ENCODE assay signal across 26 cellular contexts in genomic region chr7:96624954-96625353, GRCh38.
"Had no signal": no experiment of that assay in that cellular context is flagged by ENCODE, and none has a peak within 500 bp of the region (broad histone marks: within the 10 kb centered on the region; RNA-seq: fewer than 3 reads in every experiment).

No MANE protein-coding gene starts in this region.

- H3K27me3 ChIP-seq: pancreas, stomach, testis, thyroid gland, transverse colon, upper lobe of left lung, vagina had no signal

- H3K27ac ChIP-seq: left ventricle myocardium inferior, pancreas, prostate gland, skin epidermis, stomach, testis, thyroid gland, transverse colon, upper lobe of left lung, vagina had no signal

- H3K4me1 ChIP-seq: left ventricle myocardium inferior, pancreas, prostate gland, stomach, testis, thyroid gland, transverse colon, upper lobe of left lung, vagina had no signal

- FAIRE-seq: islet of Langerhans, kidney, pancreas had no signal

- H3K4me3 ChIP-seq: left ventricle myocardium inferior, lung, pancreas, prostate gland, skin epidermis, stomach, testis, thyroid gland, transverse colon, upper lobe of left lung, vagina had no signal

- DNase-seq: immature natural killer cell; kidney; left ventricle myocardium inferior; naive thymus-derived CD8-positive, alpha-beta T cell; nucleus accumbens; pancreas; posterior cingulate gyrus; retina; right cardiac atrium; stimulated activated CD4-positive, alpha-beta T cell treated with anti-CD3 and anti-CD28 coated beads, Interleukin-12 subunit alpha, Interleukin-12 subunit beta, amount 100 ng/mL, for 4 hours; stimulated activated CD4-positive, alpha-beta T cell treated with anti-CD3 and anti-CD28 coated beads, Interleukin-15, amount 100 ng/mL, for 24 hours; stimulated activated CD4-positive, alpha-beta T cell treated with anti-CD3 and anti-CD28 coated beads, Interleukin-2, amount 100 ng/mL, for 24 hours; stimulated activated CD4-positive, alpha-beta T cell treated with anti-CD3 and anti-CD28 coated beads, Interleukin-4, amount 100 ng/mL, for 1 hour; stimulated activated naive B cell treated with anti-CD40 and anti-IgM and Interleukin-4, amounts not matched to agents 10 μg/mL and 1 μg/mL and 100 μg/mL, for 72 hours; stimulated activated naive CD8-positive, alpha-beta T cell treated with anti-CD3 and anti-CD28 coated beads, Interleukin-15, Interleukin-2, amounts not matched to agents 100 U/mL and 50 U/mL, for 24 hours; stomach; testis; thyroid gland; transverse colon; upper lobe of left lung had no signal

- ATAC-seq: naive thymus-derived CD8-positive, alpha-beta T cell; pancreas; right cardiac atrium; sciatic nerve; stimulated activated naive B cell treated with anti-CD40 and anti-IgM and Interleukin-4, amounts not matched to agents 10 μg/mL and 1 μg/mL and 100 μg/mL, for 72 hours; stimulated activated naive CD8-positive, alpha-beta T cell treated with anti-CD3 and anti-CD28 coated beads, Interleukin-15, Interleukin-2, amounts not matched to agents 100 U/mL and 50 U/mL, for 24 hours had no signal

- H3K9me3 ChIP-seq: pancreas, prostate gland, testis, thyroid gland, transverse colon, vagina had no signal

- H3K36me3 ChIP-seq: pancreas, prostate gland, thyroid gland, transverse colon, upper lobe of left lung, vagina had no signal
